ENCODE assay signal across 1 cellular context in the genomic region with DNA sequence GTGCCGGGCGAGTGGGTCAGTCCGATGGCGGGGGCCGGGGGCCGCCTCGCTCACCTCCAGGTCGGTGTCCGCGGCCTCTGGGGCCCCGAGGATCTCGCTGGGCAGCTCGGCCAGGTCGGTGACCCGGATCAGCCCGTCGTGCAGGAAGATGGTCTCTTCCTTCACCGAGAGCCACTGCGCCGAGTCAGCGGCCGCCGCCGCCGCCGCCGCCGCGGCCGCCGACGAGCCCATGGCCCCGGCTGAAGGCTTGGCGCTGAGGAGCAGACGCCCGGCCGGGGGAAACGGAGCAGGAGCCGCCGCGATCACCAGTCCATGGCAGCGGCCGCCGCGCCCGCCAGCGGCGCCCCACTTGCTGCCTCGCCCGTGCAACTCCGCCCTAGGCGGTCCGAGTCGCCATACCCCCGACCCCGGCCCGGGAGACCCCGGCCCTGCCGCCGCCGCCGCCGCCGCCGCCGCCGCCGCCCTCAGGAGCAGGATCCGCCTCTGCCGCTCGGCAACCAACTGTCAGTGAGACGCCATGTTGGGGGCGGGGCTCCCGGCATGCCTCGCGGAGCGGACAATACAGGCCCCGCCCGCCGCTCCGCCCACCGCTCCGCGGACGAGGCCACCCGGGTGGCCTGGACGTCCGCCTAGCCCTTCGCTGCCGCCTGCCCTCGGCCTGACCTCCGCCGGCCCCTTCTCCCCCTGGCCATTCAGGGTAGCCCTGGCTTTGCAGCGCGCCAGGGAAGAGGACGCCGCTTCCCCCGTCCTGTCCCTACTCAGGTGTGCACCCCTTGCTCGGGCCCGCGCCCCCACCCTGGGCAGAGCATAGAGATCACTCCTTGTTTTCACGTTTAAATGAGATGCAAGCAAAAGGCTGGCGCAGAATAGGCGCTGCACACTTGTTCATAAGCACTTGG.
TF ChIP-seq lines count a peak whose summit lies in the region.

A gene with protein sequence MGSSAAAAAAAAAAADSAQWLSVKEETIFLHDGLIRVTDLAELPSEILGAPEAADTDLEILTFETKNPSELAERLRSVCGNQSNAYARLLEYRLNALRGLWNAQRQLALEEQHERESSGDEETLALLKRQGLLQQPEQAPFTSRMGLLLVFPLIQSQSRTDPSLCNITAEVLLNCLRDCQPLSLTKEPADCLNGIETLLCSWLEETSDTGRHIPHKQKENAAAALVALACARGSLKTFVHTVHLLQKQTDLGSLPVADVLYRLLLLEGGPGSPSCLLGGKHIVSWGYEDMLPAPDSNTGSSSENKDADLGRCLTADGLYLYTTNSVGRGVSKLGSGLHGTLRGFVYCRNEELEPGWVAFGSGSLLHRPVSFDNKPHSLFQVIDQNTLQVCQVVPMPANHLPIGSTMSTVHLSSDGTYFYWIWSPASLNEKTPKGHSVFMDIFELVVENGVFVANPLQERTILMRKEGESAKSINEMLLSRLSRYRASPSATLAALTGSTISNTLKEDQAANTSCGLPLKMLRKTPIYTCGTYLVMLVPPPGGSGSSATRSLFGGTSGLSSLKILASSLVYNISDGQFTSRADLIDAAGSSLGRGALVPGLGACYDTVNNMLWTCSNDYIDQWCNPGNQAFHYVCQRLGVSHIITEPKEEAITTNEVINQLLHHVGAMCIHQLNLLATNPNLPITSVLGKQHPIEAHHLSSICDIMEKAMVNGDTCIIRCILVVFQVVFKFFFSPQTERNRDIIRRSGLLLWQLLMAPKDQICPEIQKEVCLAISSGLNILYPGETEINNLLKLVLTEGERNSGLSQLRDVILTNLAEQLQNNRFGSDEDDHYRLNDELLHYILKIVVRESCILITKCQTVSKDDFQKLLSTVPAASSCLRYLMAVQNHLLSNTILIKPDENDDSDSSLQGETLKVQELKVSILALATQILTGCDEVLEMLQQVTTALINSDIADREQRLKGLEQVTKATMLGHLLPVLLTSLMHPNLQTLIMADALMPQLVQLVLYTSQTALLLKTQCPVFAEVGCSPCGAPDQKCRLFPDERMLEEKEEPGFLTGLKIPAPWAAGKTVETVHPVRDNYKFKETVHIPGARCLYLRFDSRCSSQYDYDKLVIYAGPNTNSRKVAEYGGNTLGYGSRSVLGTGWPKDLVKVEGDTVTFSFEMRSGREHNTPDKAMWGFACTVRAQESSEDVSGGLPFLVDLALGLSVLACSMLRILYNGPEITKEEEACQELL (N-terminal part only) (minus strand): TSS at position 534 of the 899 bp plus-strand sequence. CDS start 303 bp downstream, at position 231.

TF ChIP-seq in K562, 482 proteins besides CTCF, POLR2A, EP300 and RAD21 (continued from another document and continues in another):
- TF ChIP-seq, protein P1, sequence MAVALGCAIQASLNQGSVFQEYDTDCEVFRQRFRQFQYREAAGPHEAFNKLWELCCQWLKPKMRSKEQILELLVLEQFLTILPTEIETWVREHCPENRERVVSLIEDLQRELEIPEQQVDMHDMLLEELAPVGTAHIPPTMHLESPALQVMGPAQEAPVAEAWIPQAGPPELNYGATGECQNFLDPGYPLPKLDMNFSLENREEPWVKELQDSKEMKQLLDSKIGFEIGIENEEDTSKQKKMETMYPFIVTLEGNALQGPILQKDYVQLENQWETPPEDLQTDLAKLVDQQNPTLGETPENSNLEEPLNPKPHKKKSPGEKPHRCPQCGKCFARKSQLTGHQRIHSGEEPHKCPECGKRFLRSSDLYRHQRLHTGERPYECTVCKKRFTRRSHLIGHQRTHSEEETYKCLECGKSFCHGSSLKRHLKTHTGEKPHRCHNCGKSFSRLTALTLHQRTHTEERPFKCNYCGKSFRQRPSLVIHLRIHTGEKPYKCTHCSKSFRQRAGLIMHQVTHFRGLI (CRISPR knock-in tag; IDR thresholded peaks at IDR 0.05) = no peak
- TF ChIP-seq, protein P2, sequence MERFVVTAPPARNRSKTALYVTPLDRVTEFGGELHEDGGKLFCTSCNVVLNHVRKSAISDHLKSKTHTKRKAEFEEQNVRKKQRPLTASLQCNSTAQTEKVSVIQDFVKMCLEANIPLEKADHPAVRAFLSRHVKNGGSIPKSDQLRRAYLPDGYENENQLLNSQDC (CRISPR knock-in tag; IDR thresholded peaks at IDR 0.05) = 0 out of 2 replicates have a peak, but pooled peaks have one; percentile 41
- TF ChIP-seq, protein P3, sequence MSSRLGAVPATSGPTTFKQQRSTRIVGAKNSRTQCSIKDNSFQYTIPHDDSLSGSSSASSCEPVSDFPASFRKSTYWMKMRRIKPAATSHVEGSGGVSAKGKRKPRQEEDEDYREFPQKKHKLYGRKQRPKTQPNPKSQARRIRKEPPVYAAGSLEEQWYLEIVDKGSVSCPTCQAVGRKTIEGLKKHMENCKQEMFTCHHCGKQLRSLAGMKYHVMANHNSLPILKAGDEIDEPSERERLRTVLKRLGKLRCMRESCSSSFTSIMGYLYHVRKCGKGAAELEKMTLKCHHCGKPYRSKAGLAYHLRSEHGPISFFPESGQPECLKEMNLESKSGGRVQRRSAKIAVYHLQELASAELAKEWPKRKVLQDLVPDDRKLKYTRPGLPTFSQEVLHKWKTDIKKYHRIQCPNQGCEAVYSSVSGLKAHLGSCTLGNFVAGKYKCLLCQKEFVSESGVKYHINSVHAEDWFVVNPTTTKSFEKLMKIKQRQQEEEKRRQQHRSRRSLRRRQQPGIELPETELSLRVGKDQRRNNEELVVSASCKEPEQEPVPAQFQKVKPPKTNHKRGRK (tag; IDR thresholded peaks at IDR 0.05) = no peak
- TF ChIP-seq, protein P4, sequence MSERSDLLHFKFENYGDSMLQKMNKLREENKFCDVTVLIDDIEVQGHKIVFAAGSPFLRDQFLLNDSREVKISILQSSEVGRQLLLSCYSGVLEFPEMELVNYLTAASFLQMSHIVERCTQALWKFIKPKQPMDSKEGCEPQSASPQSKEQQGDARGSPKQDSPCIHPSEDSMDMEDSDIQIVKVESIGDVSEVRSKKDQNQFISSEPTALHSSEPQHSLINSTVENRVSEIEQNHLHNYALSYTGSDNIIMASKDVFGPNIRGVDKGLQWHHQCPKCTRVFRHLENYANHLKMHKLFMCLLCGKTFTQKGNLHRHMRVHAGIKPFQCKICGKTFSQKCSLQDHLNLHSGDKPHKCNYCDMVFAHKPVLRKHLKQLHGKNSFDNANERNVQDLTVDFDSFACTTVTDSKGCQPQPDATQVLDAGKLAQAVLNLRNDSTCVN (CRISPR knock-in tag; IDR thresholded peaks at IDR 0.05) = no peak
- TF ChIP-seq SMAD2 (IDR thresholded peaks at IDR 0.05; ENCODE audit: low read depth, low read length) (no peak), LCOR (CRISPR knock-in tag; IDR thresholded peaks at IDR 0.05) (no peak), NUFIP1 (IDR thresholded peaks at IDR 0.05; ENCODE audit: partially characterized antibody) (no peak), NFIX (CRISPR knock-in tag; IDR thresholded peaks at IDR 0.05; ENCODE audit: low read depth) (no peak), STAT5B (CRISPR knock-in tag; IDR thresholded peaks at IDR 0.05) (no peak), TBL1XR1 (IDR thresholded peaks at IDR 0.05; ENCODE audit: low read length in 2 of 2) (no peak; a peak in 1 of 4 replicates), ZNF561 (CRISPR knock-in tag; conservative IDR thresholded peaks at IDR 0.05) (no peak), ILF3 (IDR thresholded peaks at IDR 0.05; ENCODE audit: borderline replicate concordance) (no peak), ZC3H8 (IDR thresholded peaks at IDR 0.05) (no peak), ZNF644 (tag; IDR thresholded peaks at IDR 0.05; ENCODE audit: low read depth) (no peak), ZNF780A (CRISPR knock-in tag; IDR thresholded peaks at IDR 0.05) (no peak), CREM (IDR thresholded peaks at IDR 0.05; ENCODE audit: low read depth) (peak; percentile 51), SP2 (IDR thresholded peaks at IDR 0.05; ENCODE audit: extremely low read depth, low read depth, low read length, poor library complexity, severe bottlenecking) (no peak), CBX2 (IDR thresholded peaks at IDR 0.05; ENCODE audit: insufficient read depth, low read length, poor library complexity, severe bottlenecking) (no peak), HNRNPUL1 (IDR thresholded peaks at IDR 0.05; ENCODE audit: low read length) (no peak), ZNF3 (CRISPR knock-in tag; IDR thresholded peaks at IDR 0.05) (no peak)
- TF ChIP-seq, protein P5, sequence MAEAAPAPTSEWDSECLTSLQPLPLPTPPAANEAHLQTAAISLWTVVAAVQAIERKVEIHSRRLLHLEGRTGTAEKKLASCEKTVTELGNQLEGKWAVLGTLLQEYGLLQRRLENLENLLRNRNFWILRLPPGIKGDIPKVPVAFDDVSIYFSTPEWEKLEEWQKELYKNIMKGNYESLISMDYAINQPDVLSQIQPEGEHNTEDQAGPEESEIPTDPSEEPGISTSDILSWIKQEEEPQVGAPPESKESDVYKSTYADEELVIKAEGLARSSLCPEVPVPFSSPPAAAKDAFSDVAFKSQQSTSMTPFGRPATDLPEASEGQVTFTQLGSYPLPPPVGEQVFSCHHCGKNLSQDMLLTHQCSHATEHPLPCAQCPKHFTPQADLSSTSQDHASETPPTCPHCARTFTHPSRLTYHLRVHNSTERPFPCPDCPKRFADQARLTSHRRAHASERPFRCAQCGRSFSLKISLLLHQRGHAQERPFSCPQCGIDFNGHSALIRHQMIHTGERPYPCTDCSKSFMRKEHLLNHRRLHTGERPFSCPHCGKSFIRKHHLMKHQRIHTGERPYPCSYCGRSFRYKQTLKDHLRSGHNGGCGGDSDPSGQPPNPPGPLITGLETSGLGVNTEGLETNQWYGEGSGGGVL (CRISPR knock-in tag; IDR thresholded peaks at IDR 0.05) = no peak
- TF ChIP-seq, protein P6, sequence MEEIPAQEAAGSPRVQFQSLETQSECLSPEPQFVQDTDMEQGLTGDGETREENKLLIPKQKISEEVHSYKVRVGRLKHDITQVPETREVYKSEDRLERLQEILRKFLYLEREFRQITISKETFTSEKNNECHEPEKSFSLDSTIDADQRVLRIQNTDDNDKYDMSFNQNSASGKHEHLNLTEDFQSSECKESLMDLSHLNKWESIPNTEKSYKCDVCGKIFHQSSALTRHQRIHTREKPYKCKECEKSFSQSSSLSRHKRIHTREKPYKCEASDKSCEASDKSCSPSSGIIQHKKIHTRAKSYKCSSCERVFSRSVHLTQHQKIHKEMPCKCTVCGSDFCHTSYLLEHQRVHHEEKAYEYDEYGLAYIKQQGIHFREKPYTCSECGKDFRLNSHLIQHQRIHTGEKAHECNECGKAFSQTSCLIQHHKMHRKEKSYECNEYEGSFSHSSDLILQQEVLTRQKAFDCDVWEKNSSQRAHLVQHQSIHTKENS (CRISPR knock-in tag; IDR thresholded peaks at IDR 0.05) = no peak
- TF ChIP-seq, protein P7, sequence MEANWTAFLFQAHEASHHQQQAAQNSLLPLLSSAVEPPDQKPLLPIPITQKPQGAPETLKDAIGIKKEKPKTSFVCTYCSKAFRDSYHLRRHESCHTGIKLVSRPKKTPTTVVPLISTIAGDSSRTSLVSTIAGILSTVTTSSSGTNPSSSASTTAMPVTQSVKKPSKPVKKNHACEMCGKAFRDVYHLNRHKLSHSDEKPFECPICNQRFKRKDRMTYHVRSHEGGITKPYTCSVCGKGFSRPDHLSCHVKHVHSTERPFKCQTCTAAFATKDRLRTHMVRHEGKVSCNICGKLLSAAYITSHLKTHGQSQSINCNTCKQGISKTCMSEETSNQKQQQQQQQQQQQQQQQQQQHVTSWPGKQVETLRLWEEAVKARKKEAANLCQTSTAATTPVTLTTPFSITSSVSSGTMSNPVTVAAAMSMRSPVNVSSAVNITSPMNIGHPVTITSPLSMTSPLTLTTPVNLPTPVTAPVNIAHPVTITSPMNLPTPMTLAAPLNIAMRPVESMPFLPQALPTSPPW (CRISPR knock-in tag; IDR thresholded peaks at IDR 0.05) = peak; percentile 25
- TF ChIP-seq, protein P8, sequence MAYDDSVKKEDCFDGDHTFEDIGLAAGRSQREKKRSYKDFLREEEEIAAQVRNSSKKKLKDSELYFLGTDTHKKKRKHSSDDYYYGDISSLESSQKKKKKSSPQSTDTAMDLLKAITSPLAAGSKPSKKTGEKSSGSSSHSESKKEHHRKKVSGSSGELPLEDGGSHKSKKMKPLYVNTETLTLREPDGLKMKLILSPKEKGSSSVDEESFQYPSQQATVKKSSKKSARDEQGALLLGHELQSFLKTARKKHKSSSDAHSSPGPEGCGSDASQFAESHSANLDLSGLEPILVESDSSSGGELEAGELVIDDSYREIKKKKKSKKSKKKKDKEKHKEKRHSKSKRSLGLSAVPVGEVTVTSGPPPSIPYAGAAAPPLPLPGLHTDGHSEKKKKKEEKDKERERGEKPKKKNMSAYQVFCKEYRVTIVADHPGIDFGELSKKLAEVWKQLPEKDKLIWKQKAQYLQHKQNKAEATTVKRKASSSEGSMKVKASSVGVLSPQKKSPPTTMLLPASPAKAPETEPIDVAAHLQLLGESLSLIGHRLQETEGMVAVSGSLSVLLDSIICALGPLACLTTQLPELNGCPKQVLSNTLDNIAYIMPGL (CRISPR knock-in tag; IDR thresholded peaks at IDR 0.05) = peak; percentile 68; the same call in 1 of the 2 replicates
- TF ChIP-seq, protein P9, sequence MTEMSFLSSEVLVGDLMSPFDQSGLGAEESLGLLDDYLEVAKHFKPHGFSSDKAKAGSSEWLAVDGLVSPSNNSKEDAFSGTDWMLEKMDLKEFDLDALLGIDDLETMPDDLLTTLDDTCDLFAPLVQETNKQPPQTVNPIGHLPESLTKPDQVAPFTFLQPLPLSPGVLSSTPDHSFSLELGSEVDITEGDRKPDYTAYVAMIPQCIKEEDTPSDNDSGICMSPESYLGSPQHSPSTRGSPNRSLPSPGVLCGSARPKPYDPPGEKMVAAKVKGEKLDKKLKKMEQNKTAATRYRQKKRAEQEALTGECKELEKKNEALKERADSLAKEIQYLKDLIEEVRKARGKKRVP (CRISPR knock-in tag; IDR thresholded peaks at IDR 0.05) = no peak
- TF ChIP-seq, protein P10, sequence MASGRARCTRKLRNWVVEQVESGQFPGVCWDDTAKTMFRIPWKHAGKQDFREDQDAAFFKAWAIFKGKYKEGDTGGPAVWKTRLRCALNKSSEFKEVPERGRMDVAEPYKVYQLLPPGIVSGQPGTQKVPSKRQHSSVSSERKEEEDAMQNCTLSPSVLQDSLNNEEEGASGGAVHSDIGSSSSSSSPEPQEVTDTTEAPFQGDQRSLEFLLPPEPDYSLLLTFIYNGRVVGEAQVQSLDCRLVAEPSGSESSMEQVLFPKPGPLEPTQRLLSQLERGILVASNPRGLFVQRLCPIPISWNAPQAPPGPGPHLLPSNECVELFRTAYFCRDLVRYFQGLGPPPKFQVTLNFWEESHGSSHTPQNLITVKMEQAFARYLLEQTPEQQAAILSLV (tag; IDR thresholded peaks at IDR 0.05) = no peak
- TF ChIP-seq, protein P11, sequence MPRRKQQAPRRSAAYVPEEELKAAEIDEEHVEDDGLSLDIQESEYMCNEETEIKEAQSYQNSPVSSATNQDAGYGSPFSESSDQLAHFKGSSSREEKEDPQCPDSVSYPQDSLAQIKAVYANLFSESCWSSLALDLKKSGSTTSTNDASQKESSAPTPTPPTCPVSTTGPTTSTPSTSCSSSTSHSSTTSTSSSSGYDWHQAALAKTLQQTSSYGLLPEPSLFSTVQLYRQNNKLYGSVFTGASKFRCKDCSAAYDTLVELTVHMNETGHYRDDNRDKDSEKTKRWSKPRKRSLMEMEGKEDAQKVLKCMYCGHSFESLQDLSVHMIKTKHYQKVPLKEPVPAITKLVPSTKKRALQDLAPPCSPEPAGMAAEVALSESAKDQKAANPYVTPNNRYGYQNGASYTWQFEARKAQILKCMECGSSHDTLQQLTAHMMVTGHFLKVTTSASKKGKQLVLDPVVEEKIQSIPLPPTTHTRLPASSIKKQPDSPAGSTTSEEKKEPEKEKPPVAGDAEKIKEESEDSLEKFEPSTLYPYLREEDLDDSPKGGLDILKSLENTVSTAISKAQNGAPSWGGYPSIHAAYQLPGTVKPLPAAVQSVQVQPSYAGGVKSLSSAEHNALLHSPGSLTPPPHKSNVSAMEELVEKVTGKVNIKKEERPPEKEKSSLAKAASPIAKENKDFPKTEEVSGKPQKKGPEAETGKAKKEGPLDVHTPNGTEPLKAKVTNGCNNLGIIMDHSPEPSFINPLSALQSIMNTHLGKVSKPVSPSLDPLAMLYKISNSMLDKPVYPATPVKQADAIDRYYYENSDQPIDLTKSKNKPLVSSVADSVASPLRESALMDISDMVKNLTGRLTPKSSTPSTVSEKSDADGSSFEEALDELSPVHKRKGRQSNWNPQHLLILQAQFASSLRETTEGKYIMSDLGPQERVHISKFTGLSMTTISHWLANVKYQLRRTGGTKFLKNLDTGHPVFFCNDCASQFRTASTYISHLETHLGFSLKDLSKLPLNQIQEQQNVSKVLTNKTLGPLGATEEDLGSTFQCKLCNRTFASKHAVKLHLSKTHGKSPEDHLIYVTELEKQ (CRISPR knock-in tag; IDR thresholded peaks at IDR 0.05) = no peak
